8 cellular contexts compared by ENCODE assay signal in the genomic region with DNA sequence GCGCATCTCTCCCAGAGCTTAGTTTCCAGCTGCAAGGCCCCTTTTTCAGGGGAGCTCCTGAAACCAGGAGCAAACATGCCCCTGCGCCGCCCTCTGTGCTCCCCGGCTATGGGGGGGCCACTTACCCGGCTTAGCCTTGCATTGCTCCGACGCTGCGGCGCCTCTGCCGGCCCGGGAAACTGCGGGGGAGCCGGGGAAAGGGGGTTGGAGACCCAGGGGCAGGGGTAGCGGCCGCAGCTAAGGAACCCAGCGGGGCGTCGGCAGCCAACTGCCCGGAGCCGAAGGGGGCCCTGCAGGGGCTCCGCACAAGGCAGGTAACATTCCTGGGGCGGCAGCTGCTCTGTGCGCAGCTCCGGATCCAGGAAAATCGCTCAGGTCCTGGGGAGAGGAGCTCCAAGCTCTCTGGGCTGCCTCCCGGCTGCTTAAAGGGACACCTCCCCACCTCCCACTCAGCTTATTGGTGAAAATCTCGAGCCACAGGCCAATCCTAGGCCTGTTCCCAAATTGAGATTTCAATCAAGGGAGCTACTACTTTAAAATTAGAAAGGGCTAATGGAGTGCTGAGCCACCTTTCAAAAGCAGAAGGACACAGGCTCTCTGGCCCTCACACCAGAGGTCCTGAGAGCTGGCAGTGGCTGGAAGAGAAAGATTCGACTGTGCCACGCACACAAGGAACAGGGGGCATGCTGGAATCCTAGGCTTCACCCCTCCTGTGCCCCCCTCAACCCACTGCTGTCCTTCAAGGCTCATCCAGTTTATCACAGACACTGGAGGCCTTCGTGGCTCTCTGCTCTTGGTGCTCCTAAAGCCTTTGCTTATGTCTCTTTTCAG. TPM values are rescaled to one million over a fixed set of nuclear protein-coding genes. Genes with fewer than 3 reads are reported as not detected.
DNase-seq lines count a peak whose midpoint lies in the region; ATAC-seq, FAIRE-seq and TF ChIP-seq lines count a peak whose summit lies in the region.

No MANE protein-coding gene starts in this region.

- H3K4me1 Mint-ChIP-seq in activated CD4-positive, alpha-beta memory T cell treated with anti-CD3 and anti-CD28 coated beads for 36 hours (ENCODE audit: low read depth), result no peaks in the 10 kb centered on the region

- no peaks in the 10 kb centered on the region for H3K36me3 Mint-ChIP-seq in activated CD4-positive, alpha-beta memory T cell treated with anti-CD3 and anti-CD28 coated beads for 36 hours

- no peak overlapping the region for H3K27ac Mint-ChIP-seq in activated CD4-positive, alpha-beta memory T cell treated with anti-CD3 and anti-CD28 coated beads for 36 hours

- peaks cover 19% of the 10 kb centered on the region for H3K27me3 Mint-ChIP-seq in activated CD4-positive, alpha-beta memory T cell treated with anti-CD3 and anti-CD28 coated beads for 36 hours

- no peak for ATAC-seq in HG03571 (IDR thresholded peaks at IDR 0.05; ENCODE audit: unreplicated experiment)

- intact Hi-C loops in posterior cingulate gyrus (cut with DNase I), result loop anchor here (5.0 kb wide), 1 partner anchor 56 kb away; no protein-coding TSS in a partner anchor
- intact Hi-C loops in activated CD4-positive, alpha-beta memory T cell treated with anti-CD3 and anti-CD28 coated beads for 36 hours (cut with micrococcal nuclease), result no loop called here

- DNase-seq in EH (ENCODE audit: low read depth) (peak; percentile 77), astrocyte of the spinal cord (ENCODE audit: low read depth, low spot score) (peak; percentile 73), hippocampal formation (lab: John Stamatoyannopoulos, UW) (peak; percentile 52 to 55), posterior cingulate gyrus (peak; percentile 27 to 96 (median 74)), HTR-8/SVneo (ENCODE audit: insufficient read length, low spot score) (no peak), GOT3 (lab: John Stamatoyannopoulos, UW) (no peak)
- DNase-seq in activated CD4-positive, alpha-beta memory T cell treated with anti-CD3 and anti-CD28 coated beads for 36 hours, result no peak

- CTCF ChIA-PET in activated CD4-positive, alpha-beta memory T cell treated with anti-CD3 and anti-CD28 coated beads for 36 hours (lab: Charles Lee), result no interaction called here

- POLR2A ChIA-PET in activated CD4-positive, alpha-beta memory T cell treated with anti-CD3 and anti-CD28 coated beads for 36 hours (lab: Charles Lee), result no interaction called here

- in situ Hi-C loops in astrocyte of the spinal cord (cut with HindIII; ENCODE audit: low sequenced_read_pairs), result no loop called here

- TF ChIP-seq CTCF in astrocyte of the spinal cord (IDR thresholded peaks at IDR 0.05; ENCODE audit: low read depth, low read length), result no peak

- H3K9me3 Mint-ChIP-seq in activated CD4-positive, alpha-beta memory T cell treated with anti-CD3 and anti-CD28 coated beads for 36 hours, result no peaks in the 10 kb centered on the region

- H3K4me3 Mint-ChIP-seq in activated CD4-positive, alpha-beta memory T cell treated with anti-CD3 and anti-CD28 coated beads for 36 hours, result no peak overlapping the region

- peak overlapping the region; percentile 77 for H3K4me3 ChIP-seq in astrocyte of the spinal cord (ENCODE audit: low read depth, low read length)

- no peak for FAIRE-seq in HTR-8/SVneo (lab: Jason Lieb, UNC)

RNA-seq across cellular contexts. Expression of a gene that starts 42.7 kb away (rescaled TPM):
- total RNA-seq in activated CD4-positive, alpha-beta memory T cell treated with anti-CD3 and anti-CD28 coated beads for 36 hours, result not detected

Comparison
In these comparisons a context has a peak if more than half of its experiments do, and no peak if none do; other contexts are left out.
1. DNase-seq: peak in EH (single experiment), astrocyte of the spinal cord (single experiment), hippocampal formation (2 of 2) and posterior cingulate gyrus (10 of 10); none in activated CD4-positive, alpha-beta memory T cell treated with anti-CD3 and anti-CD28 coated beads for 36 hours (single experiment), HTR-8/SVneo (single experiment) and GOT3 (single experiment).